Comparison of ENCODE assay signal across 11 cellular contexts in the genomic region with DNA sequence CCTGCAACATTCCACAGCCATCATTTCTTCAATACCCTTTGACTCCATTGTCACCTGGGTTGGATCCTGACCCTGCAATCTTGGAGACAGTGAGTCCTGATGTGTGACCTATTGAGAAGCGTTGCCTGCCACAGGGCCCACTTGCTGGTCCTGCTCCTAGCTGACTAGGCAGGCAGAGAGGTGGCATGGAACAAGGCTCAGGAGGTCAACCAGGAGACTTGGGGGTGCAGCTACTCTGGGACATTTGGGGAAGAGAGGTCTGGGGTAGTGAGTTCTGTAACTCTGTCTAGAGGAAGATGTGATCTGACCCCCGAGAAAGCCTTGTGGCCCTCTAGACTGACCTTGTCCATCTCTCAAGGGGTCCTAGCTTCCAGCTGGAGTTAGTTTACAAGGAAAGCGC. TPM values are rescaled to one million over a fixed set of nuclear protein-coding genes. Genes with fewer than 3 reads are reported as not detected.
A peak's percentile ranks its signal among the peaks of the same experiment; 100 is the strongest.
DNase-seq lines count a peak whose midpoint lies in the region; ATAC-seq and TF ChIP-seq lines count a peak whose summit lies in the region.
"Had no signal": no experiment of that assay in that cellular context is flagged by ENCODE, and none has a peak within 500 bp of the region (broad histone marks: within the 10 kb centered on the region; RNA-seq: fewer than 3 reads in every experiment).

No MANE protein-coding gene starts in this region.

- H3K79me2 ChIP-seq in KMS-11 (ENCODE audit: insufficient read depth, low read depth), result peaks cover 59% of the 10 kb centered on the region
- H3K79me2 ChIP-seq in neural progenitor cell (ENCODE audit: low read depth), result peaks cover 63% of the 10 kb centered on the region

- DNase-seq in Calu3 (no peak), colonic mucosa (no peak), neural progenitor cell (ENCODE audit: low spot score) (no peak), BE2C (no peak), DMS153 treated with DMSO at 0.1 percent for 48 hours (lab: John Stamatoyannopoulos, UW; ENCODE audit: unreplicated experiment) (no peak)
- DNase-seq in activated CD8-positive, alpha-beta memory T cell treated with anti-CD3 and anti-CD28 coated beads, Interleukin-2, amount 50 U/mL, for 4 hours, result no peak
- DNase-seq: GF-D8, hypothalamus, posterior cingulate gyrus had no signal

- peak overlapping the region; percentile 95 for H3K4me3 Mint-ChIP-seq in Calu3 (ENCODE audit: low read depth, unreplicated experiment)
- H3K4me3 Mint-ChIP-seq in neural progenitor cell, result peak overlapping the region; percentile 86

- peak overlapping the region; percentile 60 for H3K9ac ChIP-seq in KMS-11
- H3K9ac ChIP-seq in colonic mucosa (ENCODE audit: low read depth in 2 of 2, low read length in 2 of 2), result peak overlapping the region; percentile 37 to 69
- no peak overlapping the region for H3K9ac ChIP-seq in neural progenitor cell

- no peak for ATAC-seq in HG03439 (IDR thresholded peaks at IDR 0.05; ENCODE audit: unreplicated experiment)

- no TSS peak for BruUV-seq in Calu3 (replicated peaks; lab: Mats Ljungman, UMichigan)

- TF ChIP-seq CTCF in Calu3 (IDR thresholded peaks at IDR 0.05; ENCODE audit: unreplicated experiment), result no peak
- TF ChIP-seq CTCF in KMS-11 (conservative IDR thresholded peaks at IDR 0.05; ENCODE audit: low read depth, low read length), result no peak
- no peak for TF ChIP-seq CTCF in colonic mucosa (IDR thresholded peaks at IDR 0.05)
- TF ChIP-seq CTCF in neural progenitor cell (IDR thresholded peaks at IDR 0.05), result no peak
- TF ChIP-seq CTCF in BE2C (IDR thresholded peaks at IDR 0.05; ENCODE audit: low read depth, low read length), result no peak

- no peaks in the 10 kb centered on the region for H3K9me3 Mint-ChIP-seq in Calu3 (ENCODE audit: low read depth, unreplicated experiment)
- H3K9me3 Mint-ChIP-seq in neural progenitor cell, result no peaks in the 10 kb centered on the region

- peaks cover 63% of the 10 kb centered on the region for H3K4me1 ChIP-seq in KMS-11 (ENCODE audit: low read depth, poor library complexity, severe bottlenecking)
- peaks cover 6% of the 10 kb centered on the region for H3K4me1 ChIP-seq in colonic mucosa
- H3K4me1 ChIP-seq in neural progenitor cell, result peaks cover 9% of the 10 kb centered on the region
- peaks cover 14% of the 10 kb centered on the region for H3K4me1 ChIP-seq in BE2C

- H3K4me3 ChIP-seq in KMS-11 (IDR thresholded peaks at IDR 0.05; ENCODE audit: insufficient read depth, low read depth, low read length), result no peak overlapping the region
- H3K4me3 ChIP-seq in colonic mucosa, result no peak overlapping the region
- H3K4me3 ChIP-seq in neural progenitor cell, result no peak overlapping the region
- no peak overlapping the region for H3K4me3 ChIP-seq in BE2C (ENCODE audit: low read depth, low read length)

- H2AFZ ChIP-seq in KMS-11 (ENCODE audit: low read depth) (no peak overlapping the region), neural progenitor cell (replicated peaks) (no peak overlapping the region)

- H3K4me2 ChIP-seq in KMS-11 (peak overlapping the region; percentile 95), neural progenitor cell (peak overlapping the region; percentile 98)

- H4K20me1 ChIP-seq in KMS-11 (ENCODE audit: insufficient read depth) (peaks cover 2% of the 10 kb centered on the region; the same call in 1 of the 2 replicates), neural progenitor cell (ENCODE audit: low read depth) (peaks cover 41% of the 10 kb centered on the region)

- peak overlapping the region; percentile 19 for H3K27ac Mint-ChIP-seq in Calu3 (ENCODE audit: unreplicated experiment)
- peak overlapping the region; percentile 88 for H3K27ac Mint-ChIP-seq in neural progenitor cell

- intact Hi-C loops in Calu3 (cut with micrococcal nuclease; ENCODE audit: unreplicated experiment) (loop anchor here (2.0 to 5.0 kb wide), 2 partner anchors 97 to 112 kb away; a partner anchor contains a TSS), colonic mucosa (cut with DNase I) (no loop called here)

- H3K27me3 Mint-ChIP-seq in Calu3 (ENCODE audit: unreplicated experiment), result no peaks in the 10 kb centered on the region
- peaks cover 8% of the 10 kb centered on the region for H3K27me3 Mint-ChIP-seq in neural progenitor cell (ENCODE audit: insufficient read depth, low read depth)

- H3K4me1 Mint-ChIP-seq in Calu3 (ENCODE audit: low read depth, unreplicated experiment) (peaks cover 51% of the 10 kb centered on the region), neural progenitor cell (peaks cover 23% of the 10 kb centered on the region)

- H3K27me3 ChIP-seq in KMS-11 (ENCODE audit: insufficient read depth, low read depth) (no peaks in the 10 kb centered on the region), colonic mucosa (no peaks in the 10 kb centered on the region), neural progenitor cell (no peaks in the 10 kb centered on the region), BE2C (no peaks in the 10 kb centered on the region)

- H3K36me3 Mint-ChIP-seq in Calu3 (ENCODE audit: insufficient read depth, unreplicated experiment), result peaks cover 62% of the 10 kb centered on the region
- H3K36me3 Mint-ChIP-seq in neural progenitor cell, result peaks cover 8% of the 10 kb centered on the region

- H3K9me3 ChIP-seq in colonic mucosa (no peaks in the 10 kb centered on the region), neural progenitor cell (ENCODE audit: low read depth) (no peaks in the 10 kb centered on the region), BE2C (no peaks in the 10 kb centered on the region; the same call in 1 of the 2 replicates)

- peak overlapping the region; percentile 91 for H3K27ac ChIP-seq in KMS-11
- H3K27ac ChIP-seq in colonic mucosa, result no peak overlapping the region
- H3K27ac ChIP-seq in neural progenitor cell, result no peak overlapping the region

- H3K36me3 ChIP-seq in KMS-11 (ENCODE audit: insufficient read depth), result no peaks in the 10 kb centered on the region
- no peaks in the 10 kb centered on the region for H3K36me3 ChIP-seq in colonic mucosa
- no peaks in the 10 kb centered on the region for H3K36me3 ChIP-seq in neural progenitor cell
- H3K36me3 ChIP-seq in BE2C, result peaks cover 11% of the 10 kb centered on the region

- CTCF ChIA-PET in Calu3 (lab: Charles Lee), result interaction anchor here (0.7 to 2.3 kb wide), 6 partner anchors 16 to 162 kb away, joined by 3 to 6 read pairs (median 3); a partner anchor contains a TSS

- H3F3A ChIP-seq in neural progenitor cell (ENCODE audit: low read depth), result peaks cover 7% of the 10 kb centered on the region

RNA-seq across cellular contexts. Expression of a gene that starts 1.8 kb away (rescaled TPM):
- 260 and 269 TPM in 2 replicates for total RNA-seq in Calu3 (2022)
- 100 to 1,000 TPM in 1 of 2 donors, 10 to 100 TPM in 1; 61.8 to 112 TPM for total RNA-seq in colonic mucosa
- total RNA-seq in neural progenitor cell (ENCODE audit: low replicate concordance), result 7.6 and 19.5 TPM in 2 replicates
- 117 TPM for polyA plus RNA-seq in BE2C (2012; ENCODE audit: insufficient read depth, insufficient read length, low read depth)

RNA-seq across cellular contexts. Expression of a gene that starts 46.1 kb away (rescaled TPM):
- total RNA-seq in Calu3 (2022) (2,685 and 3,069 TPM in 2 replicates), colonic mucosa (1,000 to 10,000 TPM; 1,435 to 2,110 TPM), neural progenitor cell (ENCODE audit: low replicate concordance) (2,768 and 2,932 TPM in 2 replicates)
- 1,732 TPM for polyA plus RNA-seq in BE2C (2012; ENCODE audit: insufficient read depth, insufficient read length, low read depth)
